In the genomic region with DNA sequence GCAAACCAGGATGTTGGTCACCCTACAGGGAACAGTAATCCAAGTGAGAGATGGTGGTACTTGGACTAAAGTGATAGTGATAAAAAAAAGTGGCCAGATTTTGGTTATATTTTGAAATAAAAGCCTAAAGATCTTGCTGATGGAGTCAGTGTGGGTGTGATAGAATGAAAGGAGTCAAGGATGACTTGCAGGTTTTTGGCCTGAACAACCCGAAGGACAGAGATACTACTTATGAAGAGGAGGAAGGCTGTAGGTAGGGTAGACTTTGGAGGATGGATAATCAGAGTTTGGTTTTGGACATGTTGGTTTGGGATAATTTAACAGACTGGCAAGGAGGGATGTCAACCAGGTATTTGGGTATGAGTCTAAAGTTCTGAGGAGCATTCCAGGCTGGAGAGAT, we compare ENCODE assay signal across 31 cellular contexts. TPM values are rescaled to one million over a fixed set of nuclear protein-coding genes. Genes with fewer than 3 reads are reported as not detected.
"Had no signal": no experiment of that assay in that cellular context is flagged by ENCODE, and none has a peak within 500 bp of the region (broad histone marks: within the 10 kb centered on the region; RNA-seq: fewer than 3 reads in every experiment).

No MANE protein-coding gene starts in this region.

- H3K27me3 ChIP-seq: stomach, suprapubic skin, testis, thyroid gland, tibial artery, tibial nerve, transverse colon, upper lobe of left lung, upper lobe of right lung, uterus, vagina had no signal

- H3K9me3 ChIP-seq: stomach, suprapubic skin, testis, thoracic aorta, thyroid gland, tibial artery, tibial nerve, transverse colon, upper lobe of left lung, upper lobe of right lung, uterus, vagina had no signal

- H3K27ac ChIP-seq: suprapubic skin, testis, thyroid gland, tibial nerve, transverse colon, upper lobe of left lung, upper lobe of right lung, uterus, vagina had no signal

- H3K4me3 ChIP-seq: stomach, suprapubic skin, testis, thoracic aorta, thyroid gland, tibial artery, tibial nerve, transverse colon, upper lobe of left lung, upper lobe of right lung, uterus, vagina had no signal

- H3K36me3 Mint-ChIP-seq: type B pancreatic cell had no signal

- H3K4me3 Mint-ChIP-seq: stimulated activated effector memory CD8-positive, alpha-beta T cell treated with anti-CD3 and anti-CD28 coated beads, Interleukin-12 subunit alpha, Interleukin-12 subunit beta, amount 100 ng/mL, for 72 hours; stimulated activated memory B cell treated with anti-CD40 and anti-IgM and Interleukin-4, amounts not matched to agents 10 μg/mL and 1 μg/mL and 100 μg/mL, for 72 hours; stimulated activated naive B cell treated with anti-CD40 and anti-IgM and Interleukin-4, amounts not matched to agents 10 μg/mL and 1 μg/mL and 100 μg/mL, for 72 hours; stimulated activated naive CD8-positive, alpha-beta T cell treated with anti-CD3 and anti-CD28 coated beads, Interleukin-15, Interleukin-2, amounts not matched to agents 100 ng/mL and 50 ng/mL, for 24 hours; type B pancreatic cell had no signal

- DNase-seq: stimulated activated CD4-positive, alpha-beta T cell treated with anti-CD3 and anti-CD28 coated beads, Interleukin-2, amount 100 ng/mL, for 48 hours; stimulated activated CD4-positive, alpha-beta T cell treated with anti-CD3 and anti-CD28 coated beads, Interleukin-4, amount 100 ng/mL, for 1 hour; stimulated activated CD4-positive, alpha-beta T cell treated with anti-CD3 and anti-CD28 coated beads, Interleukin-4, amount 100 ng/mL, for 24 hours; stimulated activated CD4-positive, alpha-beta T cell treated with anti-CD3 and anti-CD28 coated beads, Interleukin-4, amount 100 ng/mL, for 4 hours; stimulated activated CD8-positive, alpha-beta memory T cell treated with anti-CD3 and anti-CD28 coated beads, Interleukin-4, amount 100 ng/mL, for 48 hours; stimulated activated naive B cell treated with anti-CD40 and anti-IgM and Interleukin-4, amounts not matched to agents 10 μg/mL and 1 μg/mL and 100 μg/mL, for 72 hours; stimulated activated naive CD4-positive, alpha-beta T cell; stimulated activated naive CD4-positive, alpha-beta T cell treated with Interleukin-2 at 50 U/mL for 16 hours; stimulated activated naive CD8-positive, alpha-beta T cell treated with anti-CD3 and anti-CD28 coated beads, Interleukin-15, Interleukin-2, amounts not matched to agents 100 U/mL and 50 U/mL, for 24 hours; stomach; substantia nigra; testis; thyroid gland; tibial artery; transverse colon; trophoblast cell; upper lobe of left lung; upper lobe of right lung; uterus had no signal

- H3K9me3 Mint-ChIP-seq: stimulated activated effector memory CD8-positive, alpha-beta T cell treated with anti-CD3 and anti-CD28 coated beads, Interleukin-12 subunit alpha, Interleukin-12 subunit beta, amount 100 ng/mL, for 72 hours; stimulated activated memory B cell treated with anti-CD40 and anti-IgM and Interleukin-4, amounts not matched to agents 10 μg/mL and 1 μg/mL and 100 μg/mL, for 72 hours; stimulated activated naive B cell treated with anti-CD40 and anti-IgM and Interleukin-4, amounts not matched to agents 10 μg/mL and 1 μg/mL and 100 μg/mL, for 72 hours; stimulated activated naive CD8-positive, alpha-beta T cell treated with anti-CD3 and anti-CD28 coated beads, Interleukin-15, Interleukin-2, amounts not matched to agents 100 ng/mL and 50 ng/mL, for 24 hours; type B pancreatic cell had no signal

- H3K36me3 ChIP-seq: thoracic aorta, uterus had no signal

- H3K27ac Mint-ChIP-seq: stimulated activated effector memory CD8-positive, alpha-beta T cell treated with anti-CD3 and anti-CD28 coated beads, Interleukin-12 subunit alpha, Interleukin-12 subunit beta, amount 100 ng/mL, for 72 hours; stimulated activated memory B cell treated with anti-CD40 and anti-IgM and Interleukin-4, amounts not matched to agents 10 μg/mL and 1 μg/mL and 100 μg/mL, for 72 hours; stimulated activated naive B cell treated with anti-CD40 and anti-IgM and Interleukin-4, amounts not matched to agents 10 μg/mL and 1 μg/mL and 100 μg/mL, for 72 hours; stimulated activated naive CD8-positive, alpha-beta T cell treated with anti-CD3 and anti-CD28 coated beads, Interleukin-15, Interleukin-2, amounts not matched to agents 100 ng/mL and 50 ng/mL, for 24 hours; type B pancreatic cell had no signal

- FAIRE-seq: urothelium cell line had no signal

- ATAC-seq: stimulated activated effector memory CD8-positive, alpha-beta T cell treated with anti-CD3 and anti-CD28 coated beads, Interleukin-12 subunit alpha, Interleukin-12 subunit beta, amount 100 ng/mL, for 72 hours; stimulated activated memory B cell treated with anti-CD40 and anti-IgM and Interleukin-4, amounts not matched to agents 10 μg/mL and 1 μg/mL and 100 μg/mL, for 72 hours; stimulated activated naive B cell treated with anti-CD40 and anti-IgM and Interleukin-4, amounts not matched to agents 10 μg/mL and 1 μg/mL and 100 μg/mL, for 72 hours; stimulated activated naive CD8-positive, alpha-beta T cell treated with anti-CD3 and anti-CD28 coated beads, Interleukin-15, Interleukin-2, amounts not matched to agents 100 U/mL and 50 U/mL, for 24 hours; upper lobe of right lung had no signal

- H3K27me3 Mint-ChIP-seq: stimulated activated memory B cell treated with anti-CD40 and anti-IgM and Interleukin-4, amounts not matched to agents 10 μg/mL and 1 μg/mL and 100 μg/mL, for 72 hours; stimulated activated naive B cell treated with anti-CD40 and anti-IgM and Interleukin-4, amounts not matched to agents 10 μg/mL and 1 μg/mL and 100 μg/mL, for 72 hours; stimulated activated naive CD8-positive, alpha-beta T cell treated with anti-CD3 and anti-CD28 coated beads, Interleukin-15, Interleukin-2, amounts not matched to agents 100 ng/mL and 50 ng/mL, for 24 hours; type B pancreatic cell had no signal

RNA-seq across cellular contexts. Expression of gene TEX38, which starts 1.5 kb away (rescaled TPM):
- total RNA-seq: stomach, subcutaneous adipose tissue, suprapubic skin, temporal lobe, thoracic aorta, tibial nerve, transverse colon, upper lobe of left lung, upper lobe of right lung, urinary bladder, uterus, vagina had no signal
- polyA plus RNA-seq: stomach, urinary bladder had no signal
